Comparison of ENCODE assay signal across 32 cellular contexts in genomic region chr9:21520501-21521228, GRCh38. TPM values are rescaled to one million over a fixed set of nuclear protein-coding genes. Genes with fewer than 3 reads are reported as not detected.
"Had no signal": no experiment of that assay in that cellular context is flagged by ENCODE, and none has a peak within 500 bp of the region (broad histone marks: within the 10 kb centered on the region; RNA-seq: fewer than 3 reads in every experiment).

No MANE protein-coding gene starts in this region.

- H3K4me1 Mint-ChIP-seq: naive B cell; natural killer cell; nephron progenitor cell; neural progenitor cell; stimulated activated memory B cell treated with anti-CD40 and anti-IgM and Interleukin-4, amounts not matched to agents 10 μg/mL and 1 μg/mL and 100 μg/mL, for 72 hours had no signal

- H3K9me3 Mint-ChIP-seq: natural killer cell had no signal

- H3K4me3 Mint-ChIP-seq: mesothelial cell of epicardium; naive B cell; natural killer cell; nephron progenitor cell; neural progenitor cell; stimulated activated memory B cell treated with anti-CD40 and anti-IgM and Interleukin-4, amounts not matched to agents 10 μg/mL and 1 μg/mL and 100 μg/mL, for 72 hours had no signal

- DNase-seq: islet precursor cell; left ventricle myocardium inferior; mesendoderm; naive B cell; natural killer cell; nephron progenitor cell; occipital lobe; right lobe of liver; stimulated activated CD4-positive, alpha-beta T cell treated with anti-CD3 and anti-CD28 coated beads, Interleukin-1b, Interleukin-23, amount 100 ng/mL, for 48 hours; stimulated activated CD4-positive, alpha-beta T cell treated with anti-CD3 and anti-CD28 coated beads, Interleukin-2, amount 100 ng/mL, for 48 hours; stimulated activated CD4-positive, alpha-beta T cell treated with anti-CD3 and anti-CD28 coated beads, Interleukin-4, amount 100 ng/mL, for 4 hours; stimulated activated CD8-positive, alpha-beta memory T cell treated with anti-CD3 and anti-CD28 coated beads, Interleukin-4, amount 100 ng/mL, for 48 hours; stimulated activated naive CD8-positive, alpha-beta T cell treated with anti-CD3 and anti-CD28 coated beads, Interleukin-15, Interleukin-2, amounts not matched to agents 100 U/mL and 50 U/mL, for 24 hours; stomach; testis; thyroid gland; transverse colon; upper lobe of left lung had no signal

- ATAC-seq: natural killer cell; right lobe of liver; stimulated activated memory B cell treated with anti-CD40 and anti-IgM and Interleukin-4, amounts not matched to agents 10 μg/mL and 1 μg/mL and 100 μg/mL, for 72 hours; stimulated activated naive CD8-positive, alpha-beta T cell treated with anti-CD3 and anti-CD28 coated beads, Interleukin-15, Interleukin-2, amounts not matched to agents 100 U/mL and 50 U/mL, for 24 hours had no signal

- H3K4me1 ChIP-seq: left ventricle myocardium inferior, neural progenitor cell, parathyroid adenoma, right atrium auricular region, right lobe of liver, testis, thyroid gland, transverse colon, upper lobe of left lung, vagina had no signal

- H3K27me3 Mint-ChIP-seq: stimulated activated memory B cell treated with anti-CD40 and anti-IgM and Interleukin-4, amounts not matched to agents 10 μg/mL and 1 μg/mL and 100 μg/mL, for 72 hours had no signal

- H3K36me3 ChIP-seq: left ventricle myocardium inferior, neural progenitor cell, neutrophil, right atrium auricular region, right lobe of liver, stomach, thyroid gland, transverse colon, upper lobe of left lung, vagina had no signal

- H3K9me3 ChIP-seq: neutrophil, right lobe of liver, stomach, testis, thyroid gland, transverse colon, upper lobe of left lung, vagina had no signal

- H3K27me3 ChIP-seq: neural progenitor cell, right atrium auricular region, right lobe of liver, stomach, testis, thyroid gland, transverse colon, upper lobe of left lung, vagina had no signal

- H3K4me3 ChIP-seq: left ventricle myocardium inferior, lung, neural progenitor cell, right atrium auricular region, right lobe of liver, smooth muscle cell, stomach, testis, thyroid gland, transverse colon, upper lobe of left lung, vagina had no signal

- H3K36me3 Mint-ChIP-seq: naive B cell; natural killer cell; neural progenitor cell; stimulated activated memory B cell treated with anti-CD40 and anti-IgM and Interleukin-4, amounts not matched to agents 10 μg/mL and 1 μg/mL and 100 μg/mL, for 72 hours had no signal

- H3K27ac ChIP-seq: left ventricle myocardium inferior, neural progenitor cell, neutrophil, parathyroid adenoma, right atrium auricular region, right lobe of liver, stomach, testis, thyroid gland, transverse colon, upper lobe of left lung, vagina had no signal

- H3K27ac Mint-ChIP-seq: mesothelial cell of epicardium; naive B cell; natural killer cell; nephron progenitor cell; neural progenitor cell; stimulated activated memory B cell treated with anti-CD40 and anti-IgM and Interleukin-4, amounts not matched to agents 10 μg/mL and 1 μg/mL and 100 μg/mL, for 72 hours had no signal

RNA-seq across cellular contexts. Expression of gene IFNE, which starts 38.6 kb away (rescaled TPM):
- total RNA-seq: left ventricle myocardium inferior, lower leg skin, lung, mononuclear cell, natural killer cell, occipital lobe, osteocyte, posterior vena cava, right atrium auricular region, right lobe of liver, skeletal muscle tissue, transverse colon, upper lobe of left lung had no signal
